ENCODE assay signal across 1 cellular context in the genomic region with DNA sequence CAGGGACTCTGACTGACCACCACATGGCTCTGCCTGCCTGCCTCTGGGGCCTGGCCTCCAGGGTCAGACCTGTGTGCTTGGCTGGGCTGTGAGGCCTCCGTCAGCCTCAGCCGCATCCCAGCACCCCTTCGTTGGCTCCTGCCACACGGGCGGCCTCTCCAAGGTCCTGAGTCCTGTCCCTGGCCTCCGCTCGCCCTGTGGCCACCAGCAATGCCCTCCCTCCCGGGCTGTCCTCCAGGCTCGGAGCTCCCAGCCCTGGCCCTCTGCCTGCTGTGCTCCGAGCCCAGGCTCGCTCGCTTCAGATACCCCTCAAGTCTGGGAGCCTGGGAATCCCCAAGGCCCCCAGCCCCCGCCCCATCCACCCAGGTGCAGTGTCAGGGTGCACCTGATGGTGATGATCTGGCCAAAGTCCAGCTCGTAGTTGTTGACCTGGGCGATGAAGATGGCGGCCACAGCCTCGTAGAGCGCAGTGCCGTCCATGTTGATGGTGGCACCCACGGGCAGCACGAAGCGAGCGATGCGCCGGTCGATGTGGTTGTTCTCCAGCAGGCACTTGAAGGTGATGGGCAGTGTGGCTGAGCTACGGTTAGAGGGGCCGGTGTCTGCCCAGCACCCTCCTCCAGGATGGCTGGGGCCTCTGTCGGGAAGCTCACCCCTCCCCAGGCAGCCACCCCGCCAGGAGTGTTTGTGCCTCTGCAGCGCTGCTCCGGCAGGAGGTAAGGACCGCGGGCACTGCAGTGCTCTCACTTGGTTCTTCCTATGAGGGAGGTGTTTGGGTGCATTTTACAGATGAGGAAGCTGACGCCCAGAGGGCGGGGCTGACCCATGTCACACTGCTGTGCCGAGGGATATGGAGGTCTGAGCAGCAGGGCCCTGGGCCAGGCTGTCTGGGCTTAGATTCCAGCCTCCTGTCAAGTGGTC.
A peak's percentile ranks its signal among the peaks of the same experiment; 100 is the strongest.
TF ChIP-seq lines count a peak whose summit lies in the region.

No MANE protein-coding gene starts in this region.

TF ChIP-seq in HepG2, 621 proteins besides CTCF, POLR2A, EP300 and RAD21 (continued from another document and continues in another):
- TF ChIP-seq, protein P1, sequence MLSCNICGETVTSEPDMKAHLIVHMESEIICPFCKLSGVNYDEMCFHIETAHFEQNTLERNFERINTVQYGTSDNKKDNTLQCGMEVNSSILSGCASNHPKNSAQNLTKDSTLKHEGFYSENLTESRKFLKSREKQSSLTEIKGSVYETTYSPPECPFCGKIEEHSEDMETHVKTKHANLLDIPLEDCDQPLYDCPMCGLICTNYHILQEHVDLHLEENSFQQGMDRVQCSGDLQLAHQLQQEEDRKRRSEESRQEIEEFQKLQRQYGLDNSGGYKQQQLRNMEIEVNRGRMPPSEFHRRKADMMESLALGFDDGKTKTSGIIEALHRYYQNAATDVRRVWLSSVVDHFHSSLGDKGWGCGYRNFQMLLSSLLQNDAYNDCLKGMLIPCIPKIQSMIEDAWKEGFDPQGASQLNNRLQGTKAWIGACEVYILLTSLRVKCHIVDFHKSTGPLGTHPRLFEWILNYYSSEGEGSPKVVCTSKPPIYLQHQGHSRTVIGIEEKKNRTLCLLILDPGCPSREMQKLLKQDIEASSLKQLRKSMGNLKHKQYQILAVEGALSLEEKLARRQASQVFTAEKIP (CRISPR knock-in tag; IDR thresholded peaks at IDR 0.05; ENCODE audit: borderline replicate concordance): no peak
- TF ChIP-seq ZNF34 (CRISPR knock-in tag; IDR thresholded peaks at IDR 0.05; ENCODE audit: borderline replicate concordance) (no peak), ZNF350 (CRISPR knock-in tag; IDR thresholded peaks at IDR 0.05; ENCODE audit: borderline replicate concordance, low read depth) (no peak), MXI1 (IDR thresholded peaks at IDR 0.05; ENCODE audit: borderline replicate concordance, low read depth, low read length) (no peak), ZNF773 (CRISPR knock-in tag; IDR thresholded peaks at IDR 0.05; ENCODE audit: borderline replicate concordance) (0 out of 2 replicates have a peak, but pooled peaks have one; percentile 56), ARNT2 (CRISPR knock-in tag; IDR thresholded peaks at IDR 0.05; ENCODE audit: low read depth) (no peak), FOXJ3 (CRISPR knock-in tag; IDR thresholded peaks at IDR 0.05; ENCODE audit: borderline replicate concordance) (no peak), ZNF629 (CRISPR knock-in tag; conservative IDR thresholded peaks at IDR 0.05) (0 out of 2 replicates have a peak, but pooled peaks have one; percentile 47), ZNF326 (CRISPR knock-in tag; IDR thresholded peaks at IDR 0.05; ENCODE audit: borderline replicate concordance) (no peak), ZNF776 (CRISPR knock-in tag; IDR thresholded peaks at IDR 0.05) (no peak), NFKB2 (CRISPR knock-in tag; IDR thresholded peaks at IDR 0.05; ENCODE audit: borderline replicate concordance) (no peak), ADNP (CRISPR knock-in tag; IDR thresholded peaks at IDR 0.05) (no peak), RARA (CRISPR knock-in tag; IDR thresholded peaks at IDR 0.05) (no peak), ZNF234 (CRISPR knock-in tag; conservative IDR thresholded peaks at IDR 0.05) (no peak), ZNF296 (CRISPR knock-in tag; conservative IDR thresholded peaks at IDR 0.05) (no peak; the same call in 1 of the 2 replicates), NONO (IDR thresholded peaks at IDR 0.05) (no peak), NONO (CRISPR knock-in tag; conservative IDR thresholded peaks at IDR 0.05) (no peak), ZSCAN22 (CRISPR knock-in tag; IDR thresholded peaks at IDR 0.05) (no peak), ZKSCAN5 (CRISPR knock-in tag; IDR thresholded peaks at IDR 0.05) (0 out of 2 replicates have a peak, but pooled peaks have one; percentile 72), DMAP1 (CRISPR knock-in tag; IDR thresholded peaks at IDR 0.05) (no peak), ZNF235 (CRISPR knock-in tag; IDR thresholded peaks at IDR 0.05; ENCODE audit: borderline replicate concordance) (no peak), XBP1 (CRISPR knock-in tag; IDR thresholded peaks at IDR 0.05) (no peak), ZNF572 (CRISPR knock-in tag; IDR thresholded peaks at IDR 0.05) (0 out of 2 replicates have a peak, but pooled peaks have one; percentile 62), SP2 (CRISPR knock-in tag; IDR thresholded peaks at IDR 0.05) (peak; percentile 53; the same call in 1 of the 2 replicates), TBP (CRISPR knock-in tag; IDR thresholded peaks at IDR 0.05) (no peak), SNRNP70 (IDR thresholded peaks at IDR 0.05; ENCODE audit: low read depth, low read length) (no peak), SP4 (CRISPR knock-in tag; IDR thresholded peaks at IDR 0.05) (peak; percentile 47; the same call in 1 of the 2 replicates), YY1 (IDR thresholded peaks at IDR 0.05; ENCODE audit: insufficient read depth, insufficient replicate concordance, low read depth, low read length) (peak; percentile 56)
- TF ChIP-seq, protein P2, sequence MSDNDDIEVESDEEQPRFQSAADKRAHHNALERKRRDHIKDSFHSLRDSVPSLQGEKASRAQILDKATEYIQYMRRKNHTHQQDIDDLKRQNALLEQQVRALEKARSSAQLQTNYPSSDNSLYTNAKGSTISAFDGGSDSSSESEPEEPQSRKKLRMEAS (IDR thresholded peaks at IDR 0.05): no peak
- TF ChIP-seq, protein P3, sequence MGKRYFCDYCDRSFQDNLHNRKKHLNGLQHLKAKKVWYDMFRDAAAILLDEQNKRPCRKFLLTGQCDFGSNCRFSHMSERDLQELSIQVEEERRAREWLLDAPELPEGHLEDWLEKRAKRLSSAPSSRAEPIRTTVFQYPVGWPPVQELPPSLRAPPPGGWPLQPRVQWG (CRISPR knock-in tag; IDR thresholded peaks at IDR 0.05; ENCODE audit: borderline replicate concordance, low read depth): no peak
- TF ChIP-seq, protein P4, sequence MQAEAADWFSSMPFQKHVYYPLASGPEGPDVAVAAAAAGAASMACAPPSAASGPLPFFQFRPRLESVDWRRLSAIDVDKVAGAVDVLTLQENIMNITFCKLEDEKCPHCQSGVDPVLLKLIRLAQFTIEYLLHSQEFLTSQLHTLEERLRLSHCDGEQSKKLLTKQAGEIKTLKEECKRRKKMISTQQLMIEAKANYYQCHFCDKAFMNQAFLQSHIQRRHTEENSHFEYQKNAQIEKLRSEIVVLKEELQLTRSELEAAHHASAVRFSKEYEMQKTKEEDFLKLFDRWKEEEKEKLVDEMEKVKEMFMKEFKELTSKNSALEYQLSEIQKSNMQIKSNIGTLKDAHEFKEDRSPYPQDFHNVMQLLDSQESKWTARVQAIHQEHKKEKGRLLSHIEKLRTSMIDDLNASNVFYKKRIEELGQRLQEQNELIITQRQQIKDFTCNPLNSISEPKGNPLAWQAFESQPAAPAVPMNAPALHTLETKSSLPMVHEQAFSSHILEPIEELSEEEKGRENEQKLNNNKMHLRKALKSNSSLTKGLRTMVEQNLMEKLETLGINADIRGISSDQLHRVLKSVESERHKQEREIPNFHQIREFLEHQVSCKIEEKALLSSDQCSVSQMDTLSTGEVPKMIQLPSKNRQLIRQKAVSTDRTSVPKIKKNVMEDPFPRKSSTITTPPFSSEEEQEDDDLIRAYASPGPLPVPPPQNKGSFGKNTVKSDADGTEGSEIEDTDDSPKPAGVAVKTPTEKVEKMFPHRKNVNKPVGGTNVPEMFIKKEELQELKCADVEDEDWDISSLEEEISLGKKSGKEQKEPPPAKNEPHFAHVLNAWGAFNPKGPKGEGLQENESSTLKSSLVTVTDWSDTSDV (CRISPR knock-in tag; IDR thresholded peaks at IDR 0.05): no peak
- TF ChIP-seq, protein P5, sequence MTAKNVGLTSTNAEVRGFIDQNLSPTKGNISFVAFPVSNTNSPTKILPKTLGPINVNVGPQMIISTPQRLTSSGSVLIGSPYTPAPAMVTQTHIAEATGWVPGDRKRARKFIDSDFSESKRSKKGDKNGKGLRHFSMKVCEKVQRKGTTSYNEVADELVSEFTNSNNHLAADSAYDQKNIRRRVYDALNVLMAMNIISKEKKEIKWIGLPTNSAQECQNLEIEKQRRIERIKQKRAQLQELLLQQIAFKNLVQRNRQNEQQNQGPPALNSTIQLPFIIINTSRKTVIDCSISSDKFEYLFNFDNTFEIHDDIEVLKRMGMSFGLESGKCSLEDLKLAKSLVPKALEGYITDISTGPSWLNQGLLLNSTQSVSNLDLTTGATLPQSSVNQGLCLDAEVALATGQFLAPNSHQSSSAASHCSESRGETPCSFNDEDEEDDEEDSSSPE (CRISPR knock-in tag; IDR thresholded peaks at IDR 0.05): no peak
- TF ChIP-seq, protein P6, sequence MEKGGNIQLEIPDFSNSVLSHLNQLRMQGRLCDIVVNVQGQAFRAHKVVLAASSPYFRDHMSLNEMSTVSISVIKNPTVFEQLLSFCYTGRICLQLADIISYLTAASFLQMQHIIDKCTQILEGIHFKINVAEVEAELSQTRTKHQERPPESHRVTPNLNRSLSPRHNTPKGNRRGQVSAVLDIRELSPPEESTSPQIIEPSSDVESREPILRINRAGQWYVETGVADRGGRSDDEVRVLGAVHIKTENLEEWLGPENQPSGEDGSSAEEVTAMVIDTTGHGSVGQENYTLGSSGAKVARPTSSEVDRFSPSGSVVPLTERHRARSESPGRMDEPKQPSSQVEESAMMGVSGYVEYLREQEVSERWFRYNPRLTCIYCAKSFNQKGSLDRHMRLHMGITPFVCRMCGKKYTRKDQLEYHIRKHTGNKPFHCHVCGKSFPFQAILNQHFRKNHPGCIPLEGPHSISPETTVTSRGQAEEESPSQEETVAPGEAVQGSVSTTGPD (CRISPR knock-in tag; IDR thresholded peaks at IDR 0.05): no peak
- TF ChIP-seq, protein P7, sequence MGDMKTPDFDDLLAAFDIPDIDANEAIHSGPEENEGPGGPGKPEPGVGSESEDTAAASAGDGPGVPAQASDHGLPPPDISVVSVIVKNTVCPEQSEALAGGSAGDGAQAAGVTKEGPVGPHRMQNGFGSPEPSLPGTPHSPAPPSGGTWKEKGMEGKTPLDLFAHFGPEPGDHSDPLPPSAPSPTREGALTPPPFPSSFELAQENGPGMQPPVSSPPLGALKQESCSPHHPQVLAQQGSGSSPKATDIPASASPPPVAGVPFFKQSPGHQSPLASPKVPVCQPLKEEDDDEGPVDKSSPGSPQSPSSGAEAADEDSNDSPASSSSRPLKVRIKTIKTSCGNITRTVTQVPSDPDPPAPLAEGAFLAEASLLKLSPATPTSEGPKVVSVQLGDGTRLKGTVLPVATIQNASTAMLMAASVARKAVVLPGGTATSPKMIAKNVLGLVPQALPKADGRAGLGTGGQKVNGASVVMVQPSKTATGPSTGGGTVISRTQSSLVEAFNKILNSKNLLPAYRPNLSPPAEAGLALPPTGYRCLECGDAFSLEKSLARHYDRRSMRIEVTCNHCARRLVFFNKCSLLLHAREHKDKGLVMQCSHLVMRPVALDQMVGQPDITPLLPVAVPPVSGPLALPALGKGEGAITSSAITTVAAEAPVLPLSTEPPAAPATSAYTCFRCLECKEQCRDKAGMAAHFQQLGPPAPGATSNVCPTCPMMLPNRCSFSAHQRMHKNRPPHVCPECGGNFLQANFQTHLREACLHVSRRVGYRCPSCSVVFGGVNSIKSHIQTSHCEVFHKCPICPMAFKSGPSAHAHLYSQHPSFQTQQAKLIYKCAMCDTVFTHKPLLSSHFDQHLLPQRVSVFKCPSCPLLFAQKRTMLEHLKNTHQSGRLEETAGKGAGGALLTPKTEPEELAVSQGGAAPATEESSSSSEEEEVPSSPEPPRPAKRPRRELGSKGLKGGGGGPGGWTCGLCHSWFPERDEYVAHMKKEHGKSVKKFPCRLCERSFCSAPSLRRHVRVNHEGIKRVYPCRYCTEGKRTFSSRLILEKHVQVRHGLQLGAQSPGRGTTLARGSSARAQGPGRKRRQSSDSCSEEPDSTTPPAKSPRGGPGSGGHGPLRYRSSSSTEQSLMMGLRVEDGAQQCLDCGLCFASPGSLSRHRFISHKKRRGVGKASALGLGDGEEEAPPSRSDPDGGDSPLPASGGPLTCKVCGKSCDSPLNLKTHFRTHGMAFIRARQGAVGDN (CRISPR knock-in tag; IDR thresholded peaks at IDR 0.05): peak; percentile 70
- TF ChIP-seq, protein P8, sequence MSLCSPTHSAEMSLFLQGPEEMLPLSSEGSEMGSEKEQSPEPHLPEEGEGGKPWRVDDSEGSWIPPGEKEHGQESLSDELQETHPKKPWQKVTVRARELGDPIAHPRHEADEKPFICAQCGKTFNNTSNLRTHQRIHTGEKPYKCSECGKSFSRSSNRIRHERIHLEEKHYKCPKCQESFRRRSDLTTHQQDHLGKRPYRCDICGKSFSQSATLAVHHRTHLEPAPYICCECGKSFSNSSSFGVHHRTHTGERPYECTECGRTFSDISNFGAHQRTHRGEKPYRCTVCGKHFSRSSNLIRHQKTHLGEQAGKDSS (CRISPR knock-in tag; IDR thresholded peaks at IDR 0.05; ENCODE audit: borderline replicate concordance, low read depth): 0 out of 2 replicates have a peak, but pooled peaks have one; percentile 20
- TF ChIP-seq, protein P9, sequence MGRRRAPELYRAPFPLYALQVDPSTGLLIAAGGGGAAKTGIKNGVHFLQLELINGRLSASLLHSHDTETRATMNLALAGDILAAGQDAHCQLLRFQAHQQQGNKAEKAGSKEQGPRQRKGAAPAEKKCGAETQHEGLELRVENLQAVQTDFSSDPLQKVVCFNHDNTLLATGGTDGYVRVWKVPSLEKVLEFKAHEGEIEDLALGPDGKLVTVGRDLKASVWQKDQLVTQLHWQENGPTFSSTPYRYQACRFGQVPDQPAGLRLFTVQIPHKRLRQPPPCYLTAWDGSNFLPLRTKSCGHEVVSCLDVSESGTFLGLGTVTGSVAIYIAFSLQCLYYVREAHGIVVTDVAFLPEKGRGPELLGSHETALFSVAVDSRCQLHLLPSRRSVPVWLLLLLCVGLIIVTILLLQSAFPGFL (CRISPR knock-in tag; IDR thresholded peaks at IDR 0.05): no peak
- TF ChIP-seq, protein P10, sequence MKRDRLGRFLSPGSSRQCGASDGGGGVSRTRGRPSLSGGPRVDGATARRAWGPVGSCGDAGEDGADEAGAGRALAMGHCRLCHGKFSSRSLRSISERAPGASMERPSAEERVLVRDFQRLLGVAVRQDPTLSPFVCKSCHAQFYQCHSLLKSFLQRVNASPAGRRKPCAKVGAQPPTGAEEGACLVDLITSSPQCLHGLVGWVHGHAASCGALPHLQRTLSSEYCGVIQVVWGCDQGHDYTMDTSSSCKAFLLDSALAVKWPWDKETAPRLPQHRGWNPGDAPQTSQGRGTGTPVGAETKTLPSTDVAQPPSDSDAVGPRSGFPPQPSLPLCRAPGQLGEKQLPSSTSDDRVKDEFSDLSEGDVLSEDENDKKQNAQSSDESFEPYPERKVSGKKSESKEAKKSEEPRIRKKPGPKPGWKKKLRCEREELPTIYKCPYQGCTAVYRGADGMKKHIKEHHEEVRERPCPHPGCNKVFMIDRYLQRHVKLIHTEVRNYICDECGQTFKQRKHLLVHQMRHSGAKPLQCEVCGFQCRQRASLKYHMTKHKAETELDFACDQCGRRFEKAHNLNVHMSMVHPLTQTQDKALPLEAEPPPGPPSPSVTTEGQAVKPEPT (CRISPR knock-in tag; IDR thresholded peaks at IDR 0.05; ENCODE audit: low read depth): no peak
